Comparison of ENCODE assay signal across 17 cellular contexts in genomic region chr13:44726214-44726613, GRCh38.
DNase-seq lines count a peak whose midpoint lies in the region; ATAC-seq, FAIRE-seq and TF ChIP-seq lines count a peak whose summit lies in the region.
"Had no signal": no experiment of that assay in that cellular context is flagged by ENCODE, and none has a peak within 500 bp of the region (broad histone marks: within the 10 kb centered on the region; RNA-seq: fewer than 3 reads in every experiment).

No MANE protein-coding gene starts in this region.

- H3K9me3 ChIP-seq in SK-N-SH (0 out of 2 replicates have a peak, but pooled peaks cover 6% of the 10 kb centered on the region), PC-9 (ENCODE audit: insufficient read depth, low read depth) (peaks cover 10% of the 10 kb centered on the region; the same call in 1 of the 2 replicates)
- H3K9me3 ChIP-seq: prostate gland had no signal

- peaks cover 3% of the 10 kb centered on the region for H3F3A ChIP-seq in SK-N-SH (replicated peaks; ENCODE audit: insufficient read depth)
- peaks cover 18% of the 10 kb centered on the region; the same call in 1 of the 2 replicates for H3F3A ChIP-seq in PC-9 (ENCODE audit: insufficient read depth, low read depth)

- TF ChIP-seq EP300 in SK-N-SH (IDR thresholded peaks at IDR 0.05; ENCODE audit: borderline replicate concordance in 1 of 2, low read depth in 1 of 2, low read length in 1 of 2), result no peak

- TF ChIP-seq RAD21 in SK-N-SH (IDR thresholded peaks at IDR 0.05; ENCODE audit: low read length), result no peak

- CTCF ChIA-PET in SK-N-SH (lab: Yijun Ruan, JAX) (interaction anchor here (0.6 kb wide), 1 partner anchor 558 kb away, joined by 3 read pairs; no protein-coding TSS in a partner anchor), PC-9 (lab: Charles Lee) (interaction anchor here (0.6 kb wide), 1 partner anchor 1551 kb away, joined by 4 read pairs; no protein-coding TSS in a partner anchor), Calu3 (lab: Charles Lee) (no interaction called here)

- H2AFZ ChIP-seq in SK-N-SH (ENCODE audit: low read depth) (peak overlapping the region; percentile 71; the same call in 1 of the 2 replicates), PC-9 (peak overlapping the region; percentile 11)

- no peak overlapping the region for H3K4me3 ChIP-seq in SK-N-SH (ENCODE audit: low read depth in 2 of 2, low read length in 1 of 2)
- H3K4me3 ChIP-seq in PC-9, result no peak overlapping the region
- H3K4me3 ChIP-seq in fibroblast of the aortic adventitia (ENCODE audit: low read depth, low read length), result no peak overlapping the region
- H3K4me3 ChIP-seq: A549, prostate gland, tibial nerve had no signal

- FAIRE-seq in H54 (lab: Jason Lieb, UNC), result no peak
- FAIRE-seq: A549, GM19239 had no signal

- H3K9me2 ChIP-seq in SK-N-SH (no peaks in the 10 kb centered on the region), PC-9 (ENCODE audit: insufficient read depth) (no peaks in the 10 kb centered on the region)

- WGBS in SK-N-SH (ENCODE audit: low lambda C conversion rate), result 91% methylated on average over 3 of the region's 3 CpGs

- no peak for ATAC-seq in SK-N-SH treated with all-trans-retinoic acid at 6 μM for 48 hours
- ATAC-seq: A549 had no signal

- H3K79me2 ChIP-seq in SK-N-SH (ENCODE audit: insufficient read depth) (no peaks in the 10 kb centered on the region), PC-9 (ENCODE audit: low read depth) (no peaks in the 10 kb centered on the region)

- no peak for TF ChIP-seq CTCF in SK-N-SH (IDR thresholded peaks at IDR 0.05)
- TF ChIP-seq CTCF in PC-9 (conservative IDR thresholded peaks at IDR 0.05), result no peak
- no peak for TF ChIP-seq CTCF in fibroblast of the aortic adventitia (IDR thresholded peaks at IDR 0.05; ENCODE audit: insufficient read depth, low read length)
- no peak for TF ChIP-seq CTCF in Calu3 (IDR thresholded peaks at IDR 0.05; ENCODE audit: unreplicated experiment)

- H3K36me3 ChIP-seq in SK-N-SH (replicated peaks in 1 of 2; ENCODE audit: control insufficient read depth in 1 of 2, insufficient read depth in 2 of 2, low read length in 1 of 2) (no peaks in the 10 kb centered on the region), PC-9 (ENCODE audit: low read depth) (no peaks in the 10 kb centered on the region)
- H3K36me3 ChIP-seq: prostate gland, tibial nerve had no signal

- H3K9ac ChIP-seq in SK-N-SH, result no peak overlapping the region

- no peak overlapping the region for H3K4me3 Mint-ChIP-seq in Calu3 (ENCODE audit: low read depth, unreplicated experiment)
- H3K4me3 Mint-ChIP-seq: activated naive CD4-positive, alpha-beta T cell treated with anti-CD3 and anti-CD28 coated beads, Interleukin-2, amount 50 U/mL, for 24 hours; immature natural killer cell had no signal

- peaks cover 4% of the 10 kb centered on the region for H3K36me3 Mint-ChIP-seq in Calu3 (ENCODE audit: insufficient read depth, unreplicated experiment)
- H3K36me3 Mint-ChIP-seq: activated naive CD4-positive, alpha-beta T cell treated with anti-CD3 and anti-CD28 coated beads, Interleukin-2, amount 50 U/mL, for 24 hours; immature natural killer cell had no signal

- H3K27me3 Mint-ChIP-seq in Calu3 (ENCODE audit: unreplicated experiment), result no peaks in the 10 kb centered on the region

- H3K4me2 ChIP-seq in SK-N-SH (no peak overlapping the region), PC-9 (peak overlapping the region; percentile 60)
- H3K4me2 ChIP-seq: A549 had no signal

- intact Hi-C loops in PC-9 (cut with micrococcal nuclease; ENCODE audit: unreplicated experiment), result no loop called here
- intact Hi-C loops in Calu3 (cut with micrococcal nuclease; ENCODE audit: unreplicated experiment), result no loop called here

- H3K27ac ChIP-seq in SK-N-SH (ENCODE audit: low read depth in 2 of 2, low read length in 1 of 2) (no peak overlapping the region), PC-9 (peak overlapping the region; percentile 79)
- H3K27ac ChIP-seq: prostate gland, tibial nerve had no signal

- 0 out of 4 replicates have a peak, but pooled peaks cover 0 to 6% of the 10 kb centered on the region in 2 experiments for H3K4me1 ChIP-seq in SK-N-SH (ENCODE audit: control insufficient read depth in 1 of 2, insufficient read depth in 2 of 2, low read depth in 1 of 2, low read length in 1 of 2)
- peaks cover 37% of the 10 kb centered on the region for H3K4me1 ChIP-seq in PC-9 (replicated peaks; ENCODE audit: insufficient read depth)
- H3K4me1 ChIP-seq: A549, prostate gland had no signal

- peaks cover 6% of the 10 kb centered on the region for H3K9me3 Mint-ChIP-seq in Calu3 (ENCODE audit: low read depth, unreplicated experiment)
- H3K9me3 Mint-ChIP-seq: activated naive CD4-positive, alpha-beta T cell treated with anti-CD3 and anti-CD28 coated beads, Interleukin-2, amount 50 U/mL, for 24 hours; immature natural killer cell had no signal

- peaks cover 25% of the 10 kb centered on the region for H3K4me1 Mint-ChIP-seq in Calu3 (ENCODE audit: low read depth, unreplicated experiment)
- H3K4me1 Mint-ChIP-seq: activated naive CD4-positive, alpha-beta T cell treated with anti-CD3 and anti-CD28 coated beads, Interleukin-2, amount 50 U/mL, for 24 hours; immature natural killer cell had no signal

- no peak for DNase-seq in SK-N-SH
- DNase-seq in PC-9, result no peak
- peak; percentile 97 for DNase-seq in fibroblast of the aortic adventitia (ENCODE audit: low read depth)
- no peak for DNase-seq in Kasumi-1 (lab: John Stamatoyannopoulos, UW)
- DNase-seq in Calu3, result no peak
- DNase-seq in HPDE6-E6E7 (ENCODE audit: extremely low spot score), result no peak
- no peak for DNase-seq in H54 (ENCODE audit: insufficient read length, low spot score)
- DNase-seq: foreskin melanocyte; immature natural killer cell; NCI-H526; stimulated activated CD8-positive, alpha-beta memory T cell treated with anti-CD3 and anti-CD28 coated beads, Interleukin-4, amount 100 ng/mL, for 48 hours had no signal

- H3K27me3 ChIP-seq in SK-N-SH (ENCODE audit: insufficient read depth) (no peaks in the 10 kb centered on the region), PC-9 (ENCODE audit: insufficient read depth, low read depth) (no peaks in the 10 kb centered on the region)
- H3K27me3 ChIP-seq: tibial nerve had no signal

- H4K20me1 ChIP-seq in SK-N-SH (ENCODE audit: insufficient read depth), result no peaks in the 10 kb centered on the region
- H4K20me1 ChIP-seq in PC-9 (ENCODE audit: insufficient read depth), result no peaks in the 10 kb centered on the region

- no TSS peak for BruUV-seq in PC-9 (replicated peaks; lab: Mats Ljungman, UMichigan)
- BruUV-seq in Calu3 (replicated peaks; lab: Mats Ljungman, UMichigan), result no TSS peak

- H3K27ac Mint-ChIP-seq in Calu3 (ENCODE audit: unreplicated experiment), result no peak overlapping the region
- H3K27ac Mint-ChIP-seq: activated naive CD4-positive, alpha-beta T cell treated with anti-CD3 and anti-CD28 coated beads, Interleukin-2, amount 50 U/mL, for 24 hours; immature natural killer cell had no signal

- POLR2A ChIA-PET in SK-N-SH (lab: Yijun Ruan, JAX), result no interaction called here
- POLR2A ChIA-PET in PC-9 (lab: Charles Lee; ENCODE audit: unreplicated experiment), result interaction anchor here (0.6 kb wide), 1 partner anchor 28 kb away, joined by 3 read pairs; no protein-coding TSS in a partner anchor

- TF ChIP-seq POLR2A in H54 (IDR thresholded peaks at IDR 0.05; ENCODE audit: low read depth, low read length), result no peak

TF ChIP-seq in SK-N-SH, 30 proteins besides CTCF, POLR2A, EP300 and RAD21:
- TF ChIP-seq NFIC (IDR thresholded peaks at IDR 0.05; ENCODE audit: borderline replicate concordance), result no peak
- peak; percentile 4; the same call in 1 of the 2 replicates for TF ChIP-seq TCF12 (IDR thresholded peaks at IDR 0.05)

TF ChIP-seq in SK-N-SH treated with all-trans-retinoic acid at 6 μM for 48 hours, 23 proteins besides CTCF, POLR2A, EP300 and RAD21 (continues in another document):
- TF ChIP-seq ISL1 (CRISPR knock-in tag; IDR thresholded peaks at IDR 0.05) (no peak), CREB5 (CRISPR knock-in tag; IDR thresholded peaks at IDR 0.05; ENCODE audit: low read depth) (no peak), PATZ1 (CRISPR knock-in tag; IDR thresholded peaks at IDR 0.05; ENCODE audit: borderline replicate concordance) (no peak), RARB (CRISPR knock-in tag; IDR thresholded peaks at IDR 0.05) (no peak), CSRNP3 (CRISPR knock-in tag; IDR thresholded peaks at IDR 0.05) (no peak)
